Comparison of ENCODE assay signal across 17 cellular contexts in the genomic region with DNA sequence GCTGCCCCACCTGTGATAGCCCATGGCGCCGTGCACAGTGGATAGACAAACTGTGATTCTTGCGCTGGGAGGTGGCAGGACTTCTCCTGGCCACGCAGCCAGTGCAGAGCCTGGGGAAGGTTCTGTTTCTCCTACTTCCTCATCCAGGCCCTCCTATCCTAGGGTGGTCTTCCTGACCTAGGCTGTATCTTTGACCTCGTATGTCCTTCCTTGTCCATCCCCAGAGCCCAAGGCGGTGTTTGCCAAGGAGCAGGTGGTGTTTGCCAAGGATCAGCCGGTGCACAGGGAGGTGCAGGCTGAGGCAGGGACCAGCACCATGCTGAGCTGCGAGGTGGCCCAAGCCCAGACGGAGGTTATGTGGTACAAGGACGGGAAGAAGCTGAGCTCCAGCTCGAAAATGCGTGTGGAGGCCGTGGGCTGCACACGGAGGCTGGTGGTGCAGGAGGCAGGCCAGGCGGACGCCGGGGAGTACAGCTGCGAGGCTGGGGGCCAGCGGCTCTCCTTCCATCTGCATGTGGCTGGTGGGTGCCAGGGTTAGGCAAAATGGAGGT.
"Had no signal": no experiment of that assay in that cellular context is flagged by ENCODE, and none has a peak within 500 bp of the region (broad histone marks: within the 10 kb centered on the region; RNA-seq: fewer than 3 reads in every experiment).

No MANE protein-coding gene starts in this region.

- H3K27ac Mint-ChIP-seq: dendritic cell treated with granulocyte-macrophage colony-stimulating factor and Interleukin-4, amounts not matched to agents 40 ng/mL and 50 ng/mL, for 4 days; effector memory CD8-positive, alpha-beta T cell; stimulated activated naive B cell treated with anti-CD40 and anti-IgM and Interleukin-4, amounts not matched to agents 10 μg/mL and 1 μg/mL and 100 μg/mL, for 72 hours had no signal

- H3K9me3 Mint-ChIP-seq: activated naive CD4-positive, alpha-beta T cell treated with anti-CD3 and anti-CD28 coated beads, Interleukin-2, amount 50 U/mL, for 72 hours; activated T-helper 17 cell treated with anti-CD3 and anti-CD28 coated beads, Interleukin-2, amount 50 U/mL, for 72 hours; dendritic cell treated with granulocyte-macrophage colony-stimulating factor and Interleukin-4, amounts not matched to agents 40 ng/mL and 50 ng/mL, for 4 days; effector memory CD8-positive, alpha-beta T cell; stimulated activated naive B cell treated with anti-CD40 and anti-IgM and Interleukin-4, amounts not matched to agents 10 μg/mL and 1 μg/mL and 100 μg/mL, for 72 hours had no signal

- H3K4me3 ChIP-seq: gastroesophageal sphincter, pancreas, skin epidermis, thyroid gland, uterus had no signal

- H3K27me3 ChIP-seq: gastroesophageal sphincter, pancreas, thyroid gland, uterus had no signal

- H3K4me1 Mint-ChIP-seq: activated T-helper 17 cell treated with anti-CD3 and anti-CD28 coated beads, Interleukin-2, amount 50 U/mL, for 72 hours had no signal

- H3K4me3 Mint-ChIP-seq: activated T-helper 17 cell treated with anti-CD3 and anti-CD28 coated beads, Interleukin-2, amount 50 U/mL, for 72 hours; dendritic cell treated with granulocyte-macrophage colony-stimulating factor and Interleukin-4, amounts not matched to agents 40 ng/mL and 50 ng/mL, for 4 days; effector memory CD8-positive, alpha-beta T cell; stimulated activated naive B cell treated with anti-CD40 and anti-IgM and Interleukin-4, amounts not matched to agents 10 μg/mL and 1 μg/mL and 100 μg/mL, for 72 hours had no signal

- H3K36me3 Mint-ChIP-seq: activated naive CD4-positive, alpha-beta T cell treated with anti-CD3 and anti-CD28 coated beads, Interleukin-2, amount 50 U/mL, for 72 hours had no signal

- H3K9me3 ChIP-seq: gastroesophageal sphincter, pancreas, thyroid gland, uterus had no signal

- H3K36me3 ChIP-seq: pancreas, thyroid gland, uterus had no signal

- DNase-seq: activated CD4-positive, CD25-positive, alpha-beta regulatory T cell treated with anti-CD3 and anti-CD28 coated beads, Interleukin-2, amount 50 U/mL, for 72 hours; central memory CD4-positive, alpha-beta T cell; effector memory CD8-positive, alpha-beta T cell; left ventricle myocardium superior; mesenchymal stem cell; stimulated activated CD4-positive, alpha-beta T cell treated with anti-CD3 and anti-CD28 coated beads, Interleukin-15, amount 100 ng/mL, for 24 hours; stimulated activated CD4-positive, alpha-beta T cell treated with anti-CD3 and anti-CD28 coated beads, Interleukin-4, amount 100 ng/mL, for 1 hour; stimulated activated naive B cell treated with anti-CD40 and anti-IgM and Interleukin-4, amounts not matched to agents 10 μg/mL and 1 μg/mL and 100 μg/mL, for 72 hours; thyroid gland; uterus had no signal

- ATAC-seq: activated naive CD4-positive, alpha-beta T cell treated with anti-CD3 and anti-CD28 coated beads, Interleukin-2, amount 50 U/mL, for 72 hours; activated T-helper 17 cell treated with anti-CD3 and anti-CD28 coated beads, Interleukin-2, amount 50 U/mL, for 72 hours; effector memory CD8-positive, alpha-beta T cell; gastroesophageal sphincter; left ventricle myocardium superior; pancreas; SK-N-SH treated with all-trans-retinoic acid at 6 μM for 48 hours; stimulated activated naive B cell treated with anti-CD40 and anti-IgM and Interleukin-4, amounts not matched to agents 10 μg/mL and 1 μg/mL and 100 μg/mL, for 72 hours had no signal

- H3K27ac ChIP-seq: gastroesophageal sphincter, pancreas, skin epidermis, thyroid gland, uterus had no signal

- H3K27me3 Mint-ChIP-seq: activated T-helper 17 cell treated with anti-CD3 and anti-CD28 coated beads, Interleukin-2, amount 50 U/mL, for 72 hours; effector memory CD8-positive, alpha-beta T cell; stimulated activated naive B cell treated with anti-CD40 and anti-IgM and Interleukin-4, amounts not matched to agents 10 μg/mL and 1 μg/mL and 100 μg/mL, for 72 hours had no signal

- H3K4me1 ChIP-seq: pancreas, uterus had no signal
